ENCODE assay signal across 1 cellular context in genomic region chr19:36687214-36688056, GRCh38.
TF ChIP-seq lines count a peak whose summit lies in the region.

ZNF567 (plus strand) TSS chr19:36687612; CDS start chr19:36694868, 7,256 bp downstream.

TF ChIP-seq in HEK293, 187 proteins besides CTCF, POLR2A, EP300 and RAD21 (continued from another document and continues in another):
- TF ChIP-seq ZNF148 (tag by site-specific recombination; IDR thresholded peaks at IDR 0.05; ENCODE audit: borderline replicate concordance), result no peak
- TF ChIP-seq ZNF112 (tag by site-specific recombination; IDR thresholded peaks at IDR 0.05), result no peak
- TF ChIP-seq ZBTB44 (tag by site-specific recombination; IDR thresholded peaks at IDR 0.05), result no peak
- TF ChIP-seq ATF2 (tag by site-specific recombination; IDR thresholded peaks at IDR 0.05; ENCODE audit: low read depth), result 0 out of 2 replicates have a peak, but pooled peaks have one; percentile 35
- no peak for TF ChIP-seq ZNF174 (tag by site-specific recombination; IDR thresholded peaks at IDR 0.05)
- peak; percentile 87; the same call in 1 of the 2 replicates for TF ChIP-seq SCRT1 (tag by site-specific recombination; IDR thresholded peaks at IDR 0.05; ENCODE audit: borderline replicate concordance)
- no peak for TF ChIP-seq ZNF169 (tag by site-specific recombination; IDR thresholded peaks at IDR 0.05)
- TF ChIP-seq ZNF18 (tag by site-specific recombination; IDR thresholded peaks at IDR 0.05), result peak; percentile 72; the same call in 1 of the 2 replicates
- TF ChIP-seq ZFP37 (tag by site-specific recombination; IDR thresholded peaks at IDR 0.05), result peak; percentile 81
- peak; percentile 62; the same call in 1 of the 2 replicates for TF ChIP-seq ZNF580 (tag by site-specific recombination; IDR thresholded peaks at IDR 0.05)
- TF ChIP-seq KLF9 (tag by site-specific recombination; IDR thresholded peaks at IDR 0.05; ENCODE audit: low read depth), result peak; percentile 17; the same call in 1 of the 2 replicates
- peak; percentile 99 for TF ChIP-seq ZSCAN5A (tag by site-specific recombination; IDR thresholded peaks at IDR 0.05)
- peak; percentile 48; the same call in 1 of the 2 replicates for TF ChIP-seq ZNF707 (tag by site-specific recombination; IDR thresholded peaks at IDR 0.05)
- TF ChIP-seq ZNF837 (tag by site-specific recombination; IDR thresholded peaks at IDR 0.05), result 0 out of 2 replicates have a peak, but pooled peaks have one; percentile 66
- peak; percentile 85 for TF ChIP-seq PATZ1 (tag by site-specific recombination; IDR thresholded peaks at IDR 0.05)
- no peak for TF ChIP-seq ZFP3 (tag by site-specific recombination; IDR thresholded peaks at IDR 0.05; ENCODE audit: low read depth)
- peak; percentile 97 for TF ChIP-seq INSM2 (tag by site-specific recombination; IDR thresholded peaks at IDR 0.05)
- peak; percentile 89 for TF ChIP-seq ZNF645 (tag by site-specific recombination; IDR thresholded peaks at IDR 0.05)
- TF ChIP-seq ZBTB6 (tag by site-specific recombination; IDR thresholded peaks at IDR 0.05), result peak; percentile 14; the same call in 1 of the 2 replicates
- peak; percentile 55 for TF ChIP-seq KLF1 (tag by site-specific recombination; IDR thresholded peaks at IDR 0.05)
- TF ChIP-seq FEZF1 (tag by site-specific recombination; IDR thresholded peaks at IDR 0.05), result 0 out of 2 replicates have a peak, but pooled peaks have one; percentile 2
- TF ChIP-seq ZNF677 (tag by site-specific recombination; IDR thresholded peaks at IDR 0.05), result no peak
- no peak; the same call in none of the 2 replicates for TF ChIP-seq ZNF639 (tag by site-specific recombination; IDR thresholded peaks at IDR 0.05)
- no peak for TF ChIP-seq SALL2 (tag by site-specific recombination; IDR thresholded peaks at IDR 0.05; ENCODE audit: borderline replicate concordance)
- no peak for TF ChIP-seq ZNF514 (tag by site-specific recombination; IDR thresholded peaks at IDR 0.05)
- TF ChIP-seq ZNF398 (tag by site-specific recombination; IDR thresholded peaks at IDR 0.05), result peak; percentile 52
- TF ChIP-seq ZNF501 (tag by site-specific recombination; IDR thresholded peaks at IDR 0.05), result peak; percentile 95
- TF ChIP-seq ZNF121 (tag by site-specific recombination; IDR thresholded peaks at IDR 0.05), result peak; percentile 61; the same call in 1 of the 2 replicates
- TF ChIP-seq IKZF3 (tag by site-specific recombination; IDR thresholded peaks at IDR 0.05), result peak; percentile 91
- peak; percentile 88 for TF ChIP-seq ZNF610 (tag by site-specific recombination; IDR thresholded peaks at IDR 0.05; ENCODE audit: borderline replicate concordance)
- no peak for TF ChIP-seq TRIM28 (IDR thresholded peaks at IDR 0.05; ENCODE audit: borderline replicate concordance, low read length)
- no peak; the same call in 1 of the 2 replicates for TF ChIP-seq ZSCAN18 (tag by site-specific recombination; IDR thresholded peaks at IDR 0.05)
- TF ChIP-seq MEIS1 (CRISPR knock-in tag; IDR thresholded peaks at IDR 0.05; ENCODE audit: borderline replicate concordance), result no peak
- no peak for TF ChIP-seq ZNF776 (tag by site-specific recombination; IDR thresholded peaks at IDR 0.05; ENCODE audit: borderline replicate concordance)
- peak; percentile 89 for TF ChIP-seq GLIS2 (tag by site-specific recombination; IDR thresholded peaks at IDR 0.05)
